In genomic region chr2:232854082-232854481, GRCh38 we compare ENCODE assay signal across 12 cellular contexts. TPM values are rescaled to one million over a fixed set of nuclear protein-coding genes. Genes with fewer than 3 reads are reported as not detected.
DNase-seq lines count a peak whose midpoint lies in the region; FAIRE-seq and TF ChIP-seq lines count a peak whose summit lies in the region.
"Had no signal": no experiment of that assay in that cellular context is flagged by ENCODE, and none has a peak within 500 bp of the region (broad histone marks: within the 10 kb centered on the region; RNA-seq: fewer than 3 reads in every experiment).

No MANE protein-coding gene starts in this region.

- H3K27me3 Mint-ChIP-seq in activated CD4-positive, alpha-beta T cell treated with anti-CD3 and anti-CD28 coated beads, Interleukin-2, amount 10 ng/mL, durations not matched to agents 24 days and 14 days, result no peaks in the 10 kb centered on the region

- WGBS in esophagus squamous epithelium, 2 donors, result 35 to 45% methylated on average over 7 of the region's 7 CpGs

- peak; percentile 17 for FAIRE-seq in RCC 7860 (lab: Jason Lieb, UNC)

- TF ChIP-seq CTCF in epithelial cell of proximal tubule (conservative IDR thresholded peaks at IDR 0.05; ENCODE audit: low read depth, low read length), result no peak
- no peak for TF ChIP-seq CTCF in esophagus squamous epithelium (IDR thresholded peaks at IDR 0.05)

- H3K4me1 Mint-ChIP-seq in activated CD4-positive, alpha-beta T cell treated with anti-CD3 and anti-CD28 coated beads, Interleukin-2, amount 10 ng/mL, durations not matched to agents 24 days and 14 days, result peaks cover 4% of the 10 kb centered on the region

- intact Hi-C loops in activated CD4-positive, alpha-beta T cell treated with anti-CD3 and anti-CD28 coated beads, Interleukin-2, amount 10 ng/mL, durations not matched to agents 24 days and 14 days (cut with micrococcal nuclease), result no loop called here
- intact Hi-C loops in posterior cingulate gyrus (cut with DNase I), result no loop called here
- intact Hi-C loops in esophagus squamous epithelium (cut with DNase I), result loop anchor here (10.0 kb wide), 1 partner anchor 391 kb away; no protein-coding TSS in a partner anchor

- H3K27me3 ChIP-seq in esophagus squamous epithelium, result no peaks in the 10 kb centered on the region

- peaks cover 52% of the 10 kb centered on the region for H3K36me3 Mint-ChIP-seq in activated CD4-positive, alpha-beta T cell treated with anti-CD3 and anti-CD28 coated beads, Interleukin-2, amount 10 ng/mL, durations not matched to agents 24 days and 14 days (ENCODE audit: low read depth)

- no peak overlapping the region for H3K4me3 Mint-ChIP-seq in activated CD4-positive, alpha-beta T cell treated with anti-CD3 and anti-CD28 coated beads, Interleukin-2, amount 10 ng/mL, durations not matched to agents 24 days and 14 days
- H3K4me3 Mint-ChIP-seq: T-helper 1 cell treated with Interleukin-12 subunit alpha and Interleukin-12 subunit beta and Interleukin-4 antibody, amounts not matched to agents 30 μg/mL and 1 μg/mL, for 36 hours had no signal

- H3K27ac ChIP-seq in esophagus squamous epithelium, result no peak overlapping the region

- H3K4me3 ChIP-seq in epithelial cell of proximal tubule (ENCODE audit: low read depth, low read length) (no peak overlapping the region), esophagus squamous epithelium (no peak overlapping the region)

- H3K4me1 ChIP-seq in esophagus squamous epithelium, result peaks cover 0 to 13% (median 0%) of the 10 kb centered on the region in 3 donors

- no peaks in the 10 kb centered on the region for H3K9me3 Mint-ChIP-seq in activated CD4-positive, alpha-beta T cell treated with anti-CD3 and anti-CD28 coated beads, Interleukin-2, amount 10 ng/mL, durations not matched to agents 24 days and 14 days
- H3K9me3 Mint-ChIP-seq: T-helper 1 cell treated with Interleukin-12 subunit alpha and Interleukin-12 subunit beta and Interleukin-4 antibody, amounts not matched to agents 30 μg/mL and 1 μg/mL, for 36 hours had no signal

- H3K27ac Mint-ChIP-seq in activated CD4-positive, alpha-beta T cell treated with anti-CD3 and anti-CD28 coated beads, Interleukin-2, amount 10 ng/mL, durations not matched to agents 24 days and 14 days, result no peak overlapping the region
- H3K27ac Mint-ChIP-seq: T-helper 1 cell treated with Interleukin-12 subunit alpha and Interleukin-12 subunit beta and Interleukin-4 antibody, amounts not matched to agents 30 μg/mL and 1 μg/mL, for 36 hours had no signal

- TF ChIP-seq POLR2A in esophagus squamous epithelium (IDR thresholded peaks at IDR 0.05), result no peak

- peaks cover 36 to 82% (median 44%) of the 10 kb centered on the region in 3 donors for H3K36me3 ChIP-seq in esophagus squamous epithelium

- H3K9me3 ChIP-seq in esophagus squamous epithelium, result no peaks in the 10 kb centered on the region

- DNase-seq in EL (peak; percentile 94), RCC 7860 (ENCODE audit: low spot score) (peak; percentile 23), epithelial cell of proximal tubule (ENCODE audit: low read depth) (peak; percentile 59), pulmonary artery endothelial cell (ENCODE audit: low read depth, low spot score) (peak; percentile 13), retina (no peak), posterior cingulate gyrus (no peak), esophagus squamous epithelium (lab: John Stamatoyannopoulos, UW) (no peak)
- no peak for DNase-seq in activated CD4-positive, alpha-beta T cell treated with anti-CD3 and anti-CD28 coated beads, Interleukin-2, amount 10 ng/mL, durations not matched to agents 24 days and 14 days
- DNase-seq: effector memory CD4-positive, alpha-beta T cell; mesendoderm; NCI-H345 had no signal

RNA-seq across cellular contexts. Expression of gene SNORC, which starts 16.0 kb away (rescaled TPM):
- total RNA-seq in epithelial cell of proximal tubule, result 1.2 and 5.0 TPM in 2 replicates
- 0.26 and 0.56 TPM in 2 replicates for total RNA-seq in pulmonary artery endothelial cell
- total RNA-seq in activated CD4-positive, alpha-beta T cell treated with anti-CD3 and anti-CD28 coated beads, Interleukin-2, amount 10 ng/mL, durations not matched to agents 24 days and 14 days, result 1.0 and 1.2 TPM in 2 replicates
- total RNA-seq in esophagus squamous epithelium, result under 1 TPM; 0.26 to 0.83 (median 0.66) TPM

Comparison
In these comparisons a context has a peak if more than half of its experiments do, and no peak if none do; other contexts are left out.
1. DNase-seq: peak in EL (single experiment), RCC 7860 (single experiment), epithelial cell of proximal tubule (single experiment) and pulmonary artery endothelial cell (single experiment); none in retina (single experiment), activated CD4-positive, alpha-beta T cell treated with anti-CD3 and anti-CD28 coated beads, Interleukin-2, amount 10 ng/mL, durations not matched to agents 24 days and 14 days (single experiment), posterior cingulate gyrus (0 of 10) and esophagus squamous epithelium (single experiment).